In the genomic region with DNA sequence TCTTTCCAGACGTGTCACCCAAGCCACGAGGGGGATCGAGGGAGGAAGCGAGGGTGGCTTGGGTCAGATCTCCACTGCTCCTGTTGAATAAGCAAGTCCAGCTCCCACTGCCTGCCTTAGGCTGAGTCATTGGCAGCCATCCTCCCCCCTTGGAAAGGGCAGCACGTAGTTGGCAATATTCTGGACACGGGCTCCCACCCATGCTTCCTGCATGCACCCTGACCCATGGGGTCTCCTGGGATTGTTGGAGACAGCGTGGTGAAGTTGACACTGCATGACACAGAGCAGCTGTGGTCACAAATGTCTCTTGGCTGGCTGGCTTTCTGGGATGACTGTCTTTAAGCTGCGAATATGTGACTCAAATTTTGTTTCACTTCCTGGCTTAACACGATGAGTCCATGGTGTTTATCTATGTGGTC, we compare ENCODE assay signal across 15 cellular contexts. TPM values are rescaled to one million over a fixed set of nuclear protein-coding genes. Genes with fewer than 3 reads are reported as not detected.
A peak's percentile ranks its signal among the peaks of the same experiment; 100 is the strongest.
DNase-seq lines count a peak whose midpoint lies in the region; ATAC-seq and TF ChIP-seq lines count a peak whose summit lies in the region.
"Had no signal": no experiment of that assay in that cellular context is flagged by ENCODE, and none has a peak within 500 bp of the region (broad histone marks: within the 10 kb centered on the region; RNA-seq: fewer than 3 reads in every experiment).

No MANE protein-coding gene starts in this region.

- H3K36me3 ChIP-seq in skeletal muscle satellite cell (ENCODE audit: insufficient read depth, low read length) (no peaks in the 10 kb centered on the region), testis (ENCODE audit: low read depth, missing control alignments) (no peaks in the 10 kb centered on the region)

- no peaks in the 10 kb centered on the region for H3K27me3 ChIP-seq in skeletal muscle satellite cell (ENCODE audit: control insufficient read depth, insufficient read depth, low read length)
- H3K27me3 ChIP-seq in testis = no peaks in the 10 kb centered on the region

- no peak overlapping the region for H3K4me3 Mint-ChIP-seq in activated naive CD8-positive, alpha-beta T cell treated with anti-CD3 and anti-CD28 coated beads for 36 hours
- H3K4me3 Mint-ChIP-seq in activated CD4-positive, alpha-beta T cell treated with anti-CD3 and anti-CD28 coated beads, Interleukin-2, amount 10 ng/mL, durations not matched to agents 24 days and 14 days = no peak overlapping the region
- H3K4me3 Mint-ChIP-seq: CD4-positive, alpha-beta T cell had no signal

- ATAC-seq in HG02970 (IDR thresholded peaks at IDR 0.05; ENCODE audit: low FRiP score, unreplicated experiment) = no peak

- H3K27ac Mint-ChIP-seq in activated naive CD8-positive, alpha-beta T cell treated with anti-CD3 and anti-CD28 coated beads for 36 hours = no peak overlapping the region
- H3K27ac Mint-ChIP-seq in activated CD4-positive, alpha-beta T cell treated with anti-CD3 and anti-CD28 coated beads, Interleukin-2, amount 10 ng/mL, durations not matched to agents 24 days and 14 days = no peak overlapping the region
- H3K27ac Mint-ChIP-seq: CD4-positive, alpha-beta T cell had no signal

- no peaks in the 10 kb centered on the region for H3K36me3 Mint-ChIP-seq in activated naive CD8-positive, alpha-beta T cell treated with anti-CD3 and anti-CD28 coated beads for 36 hours
- H3K36me3 Mint-ChIP-seq in activated CD4-positive, alpha-beta T cell treated with anti-CD3 and anti-CD28 coated beads, Interleukin-2, amount 10 ng/mL, durations not matched to agents 24 days and 14 days (ENCODE audit: low read depth) = no peaks in the 10 kb centered on the region
- H3K36me3 Mint-ChIP-seq: activated naive CD4-positive, alpha-beta T cell treated with anti-CD3 and anti-CD28 coated beads, Interleukin-2, amount 50 U/mL, for 72 hours had no signal

- H3K4me1 ChIP-seq in skeletal muscle satellite cell (ENCODE audit: control insufficient read depth, insufficient read depth, low read length) (peaks cover 23% of the 10 kb centered on the region), testis (no peaks in the 10 kb centered on the region)

- H3K9me3 Mint-ChIP-seq in activated naive CD8-positive, alpha-beta T cell treated with anti-CD3 and anti-CD28 coated beads for 36 hours = no peaks in the 10 kb centered on the region
- H3K9me3 Mint-ChIP-seq in activated CD4-positive, alpha-beta T cell treated with anti-CD3 and anti-CD28 coated beads, Interleukin-2, amount 10 ng/mL, durations not matched to agents 24 days and 14 days = no peaks in the 10 kb centered on the region
- H3K9me3 Mint-ChIP-seq: activated naive CD4-positive, alpha-beta T cell treated with anti-CD3 and anti-CD28 coated beads, Interleukin-2, amount 50 U/mL, for 72 hours; CD4-positive, alpha-beta T cell had no signal

- intact Hi-C loops in activated CD4-positive, alpha-beta T cell treated with anti-CD3 and anti-CD28 coated beads, Interleukin-2, amount 10 ng/mL, durations not matched to agents 24 days and 14 days (cut with micrococcal nuclease) = no loop called here
- intact Hi-C loops in testis (cut with DNase I; ENCODE audit: low total_unique reads) = no loop called here

- TF ChIP-seq CTCF in NB4 (IDR thresholded peaks at IDR 0.05; ENCODE audit: low read depth, low read length) = no peak
- no peak for TF ChIP-seq CTCF in fibroblast of pulmonary artery (IDR thresholded peaks at IDR 0.05; ENCODE audit: low read length, missing control alignments)
- TF ChIP-seq CTCF in testis (IDR thresholded peaks at IDR 0.05) = no peak

- H3K9me3 ChIP-seq in skeletal muscle satellite cell (replicated peaks; ENCODE audit: low read length) = no peaks in the 10 kb centered on the region
- no peaks in the 10 kb centered on the region for H3K9me3 ChIP-seq in testis

- no peak overlapping the region for H3K27ac ChIP-seq in testis

- 80 to 87% methylated on average over 9 of the region's 9 CpGs for WGBS in testis, 2 donors

- no peak overlapping the region for H3K9ac ChIP-seq in skeletal muscle satellite cell (ENCODE audit: low read depth, low read length)

- H3K4me1 Mint-ChIP-seq in activated naive CD8-positive, alpha-beta T cell treated with anti-CD3 and anti-CD28 coated beads for 36 hours = no peaks in the 10 kb centered on the region
- no peaks in the 10 kb centered on the region for H3K4me1 Mint-ChIP-seq in activated CD4-positive, alpha-beta T cell treated with anti-CD3 and anti-CD28 coated beads, Interleukin-2, amount 10 ng/mL, durations not matched to agents 24 days and 14 days

- TF ChIP-seq POLR2A in NB4 (IDR thresholded peaks at IDR 0.05; ENCODE audit: extremely low read depth, insufficient read length) (no peak), testis (IDR thresholded peaks at IDR 0.05) (no peak)

- peaks cover 30% of the 10 kb centered on the region for H3K27me3 Mint-ChIP-seq in activated naive CD8-positive, alpha-beta T cell treated with anti-CD3 and anti-CD28 coated beads for 36 hours
- H3K27me3 Mint-ChIP-seq in activated CD4-positive, alpha-beta T cell treated with anti-CD3 and anti-CD28 coated beads, Interleukin-2, amount 10 ng/mL, durations not matched to agents 24 days and 14 days = peaks cover 10% of the 10 kb centered on the region

- DNase-seq in EL = peak; percentile 37
- peak; percentile 16 for DNase-seq in NB4 (ENCODE audit: low read depth)
- peak; percentile 26 for DNase-seq in fibroblast of pulmonary artery (ENCODE audit: low read depth)
- DNase-seq in activated naive CD8-positive, alpha-beta T cell treated with anti-CD3 and anti-CD28 coated beads for 36 hours = no peak
- no peak for DNase-seq in activated CD4-positive, alpha-beta T cell treated with anti-CD3 and anti-CD28 coated beads, Interleukin-2, amount 10 ng/mL, durations not matched to agents 24 days and 14 days
- no peak for DNase-seq in testis
- DNase-seq: CD4-positive, alpha-beta T cell; midbrain; NCI-H526; stimulated activated CD4-positive, alpha-beta T cell treated with anti-CD3 and anti-CD28 coated beads, Interleukin-4, amount 100 ng/mL, for 24 hours; stimulated activated naive CD4-positive, alpha-beta T cell had no signal

- no peak overlapping the region for H3K4me3 ChIP-seq in NB4 (ENCODE audit: low read depth, low read length)
- no peak overlapping the region for H3K4me3 ChIP-seq in fibroblast of pulmonary artery (replicated peaks; ENCODE audit: low read depth, low read length)
- peak overlapping the region; percentile 40 for H3K4me3 ChIP-seq in skeletal muscle satellite cell (ENCODE audit: low read length)
- no peak overlapping the region for H3K4me3 ChIP-seq in testis

- H3K4me2 ChIP-seq in skeletal muscle satellite cell (ENCODE audit: low read length) = peak overlapping the region; percentile 62

RNA-seq across cellular contexts. Expression of a gene that starts 11.2 kb away (rescaled TPM):
- total RNA-seq in skeletal muscle satellite cell (2012; rRNA removed) = not detected in 2 replicates
- not detected for total RNA-seq in activated naive CD8-positive, alpha-beta T cell treated with anti-CD3 and anti-CD28 coated beads for 36 hours
- total RNA-seq in activated CD4-positive, alpha-beta T cell treated with anti-CD3 and anti-CD28 coated beads, Interleukin-2, amount 10 ng/mL, durations not matched to agents 24 days and 14 days = not detected in 2 replicates
- 1 to 10 TPM; 4.9 to 5.3 TPM for total RNA-seq in testis
- 21.3 TPM for polyA plus RNA-seq in testis (ENCODE audit: insufficient read depth, low read depth, low replicate concordance)
- total RNA-seq: activated naive CD4-positive, alpha-beta T cell treated with anti-CD3 and anti-CD28 coated beads, Interleukin-2, amount 50 U/mL, for 72 hours; CD4-positive, alpha-beta T cell; SK-MEL-5 had no signal

Comparison
In these comparisons a context has a peak if more than half of its experiments do, and no peak if none do; other contexts are left out.
1. DNase-seq: peak in EL (single experiment), NB4 (single experiment) and fibroblast of pulmonary artery (single experiment); none in activated naive CD8-positive, alpha-beta T cell treated with anti-CD3 and anti-CD28 coated beads for 36 hours (single experiment), activated CD4-positive, alpha-beta T cell treated with anti-CD3 and anti-CD28 coated beads, Interleukin-2, amount 10 ng/mL, durations not matched to agents 24 days and 14 days (single experiment) and testis (single experiment).